ENCODE assay signal across 8 cellular contexts in the genomic region with DNA sequence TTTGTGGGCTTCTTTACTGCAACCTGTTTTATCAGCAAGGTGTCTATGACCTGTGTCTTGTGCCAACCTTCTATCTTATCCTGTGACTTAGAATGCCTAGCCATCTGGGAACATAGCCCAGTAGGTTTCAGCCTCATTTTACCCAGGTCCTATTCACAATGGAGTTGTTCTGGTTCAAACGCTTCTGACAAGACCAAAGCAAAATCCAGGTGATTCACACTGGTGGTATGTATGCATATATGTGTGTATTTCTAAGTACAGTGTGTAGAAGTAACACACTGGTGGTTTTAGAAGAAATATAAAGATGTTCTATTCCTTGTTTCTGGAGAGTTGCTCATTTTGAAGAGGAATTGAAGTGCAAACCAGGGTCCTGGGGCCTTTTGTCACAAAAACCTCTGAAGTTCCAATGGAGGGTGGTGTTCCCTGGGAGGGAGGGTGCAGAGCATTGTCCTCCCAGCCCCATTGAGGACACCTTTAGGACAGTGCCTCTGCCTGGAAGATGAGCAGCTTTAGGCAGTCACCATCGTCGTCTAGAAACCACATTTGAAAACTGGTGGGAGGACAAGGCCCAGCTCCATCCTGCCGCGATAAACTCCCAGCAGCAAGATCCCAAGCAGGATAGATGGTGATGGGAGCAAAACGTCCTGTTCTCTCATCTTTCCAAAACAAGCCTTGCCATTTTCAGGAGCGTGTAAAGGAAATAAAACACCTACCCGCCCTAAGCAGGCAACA.
DNase-seq lines count a peak whose midpoint lies in the region; ATAC-seq and TF ChIP-seq lines count a peak whose summit lies in the region.

No MANE protein-coding gene starts in this region.

- peaks cover 16% of the 10 kb centered on the region; the same call in 1 of the 2 replicates for H3F3A ChIP-seq in GM23248 (ENCODE audit: insufficient read depth)

- peaks cover 13% of the 10 kb centered on the region; the same call in 1 of the 2 replicates for H3K79me2 ChIP-seq in GM23248 (ENCODE audit: insufficient read depth)

- peak overlapping the region; percentile 86 for H3K4me2 ChIP-seq in GM23248 (ENCODE audit: unreplicated experiment)

- H3K9me3 ChIP-seq in GM23248 (ENCODE audit: low read depth), result no peaks in the 10 kb centered on the region

- H3K36me3 ChIP-seq in GM23248 (ENCODE audit: low read depth), result peaks cover 5% of the 10 kb centered on the region; the same call in 1 of the 2 replicates

- no peaks in the 10 kb centered on the region for H3K27me3 ChIP-seq in GM23248 (replicated peaks; ENCODE audit: insufficient read depth)

- H3K4me3 Mint-ChIP-seq in activated CD8-positive, alpha-beta T cell treated with anti-CD3 and anti-CD28 coated beads for 36 hours, result peak overlapping the region; percentile 66
- no peak overlapping the region for H3K4me3 Mint-ChIP-seq in activated T-cell treated with anti-CD3 and anti-CD28 coated beads, Interleukin-2, amount 50 U/mL, for 24 hours

- in situ Hi-C loops in GM23248 (cut with MboI), result loop anchor here (25.0 kb wide), 2 partner anchors 195 to 945 kb away; a partner anchor contains a TSS

- intact Hi-C loops in activated CD8-positive, alpha-beta T cell treated with anti-CD3 and anti-CD28 coated beads for 36 hours (cut with micrococcal nuclease), result loop anchor here (5.0 kb wide), 1 partner anchor 195 kb away; no protein-coding TSS in a partner anchor
- intact Hi-C loops in left colon (cut with DNase I, micrococcal nuclease), result loop anchor here in 1 of 2 donors (10.0 kb wide), 2 partner anchors 198 to 588 kb away; no protein-coding TSS in a partner anchor

- peaks cover 21% of the 10 kb centered on the region for H3K4me1 ChIP-seq in GM23248 (ENCODE audit: insufficient read depth)

- peaks cover under 1% of the 10 kb centered on the region for H3K9me3 Mint-ChIP-seq in activated CD8-positive, alpha-beta T cell treated with anti-CD3 and anti-CD28 coated beads for 36 hours
- H3K9me3 Mint-ChIP-seq in activated T-cell treated with anti-CD3 and anti-CD28 coated beads, Interleukin-2, amount 50 U/mL, for 24 hours, result peaks cover 1% of the 10 kb centered on the region

- TF ChIP-seq CTCF in activated CD8-positive, alpha-beta T cell treated with anti-CD3 and anti-CD28 coated beads for 36 hours (IDR thresholded peaks at IDR 0.05), result no peak

- DNase-seq in GM23248, result peak; percentile 30
- DNase-seq in activated CD8-positive, alpha-beta T cell treated with anti-CD3 and anti-CD28 coated beads for 36 hours, result no peak
- DNase-seq in left colon, result no peak
- DNase-seq in SIG-M5 treated with dmso at 0.1 percent for 504 hours (lab: John Stamatoyannopoulos, UW; ENCODE audit: unreplicated experiment), result no peak
- DNase-seq in activated T-cell treated with anti-CD3 and anti-CD28 coated beads, Interleukin-2, amount 50 U/mL, for 24 hours, result no peak

- ATAC-seq in GM18498 (IDR thresholded peaks at IDR 0.05; ENCODE audit: unreplicated experiment) (peak; percentile 15), left colon (peak; percentile 7), GM18519 (IDR thresholded peaks at IDR 0.05; ENCODE audit: low FRiP score, unreplicated experiment) (no peak), HG03520 (IDR thresholded peaks at IDR 0.05; ENCODE audit: unreplicated experiment) (no peak)
- peak; percentile 18 for ATAC-seq in activated CD8-positive, alpha-beta T cell treated with anti-CD3 and anti-CD28 coated beads for 36 hours

- H3K4me1 Mint-ChIP-seq in activated CD8-positive, alpha-beta T cell treated with anti-CD3 and anti-CD28 coated beads for 36 hours (ENCODE audit: low read depth), result peaks cover 27% of the 10 kb centered on the region
- peaks cover 36% of the 10 kb centered on the region for H3K4me1 Mint-ChIP-seq in activated T-cell treated with anti-CD3 and anti-CD28 coated beads, Interleukin-2, amount 50 U/mL, for 24 hours (ENCODE audit: low read depth)

- CTCF ChIA-PET in activated CD8-positive, alpha-beta T cell treated with anti-CD3 and anti-CD28 coated beads for 36 hours (lab: Charles Lee), result interaction anchor here (0.7 to 2.3 kb wide), 39 partner anchors 9 to 589 kb away, joined by 3 to 23 read pairs (median 4); a partner anchor contains a TSS

- H3K27ac Mint-ChIP-seq in activated CD8-positive, alpha-beta T cell treated with anti-CD3 and anti-CD28 coated beads for 36 hours, result no peak overlapping the region
- H3K27ac Mint-ChIP-seq in activated T-cell treated with anti-CD3 and anti-CD28 coated beads, Interleukin-2, amount 50 U/mL, for 24 hours, result no peak overlapping the region

- peak overlapping the region; percentile 61 for H2AFZ ChIP-seq in GM23248

- H4K20me1 ChIP-seq in GM23248 (ENCODE audit: insufficient read depth), result no peaks in the 10 kb centered on the region

- 0 out of 2 replicates have a peak overlapping the region, but pooled peaks have one; percentile 73 for H3K9ac ChIP-seq in GM23248

- POLR2A ChIA-PET in activated CD8-positive, alpha-beta T cell treated with anti-CD3 and anti-CD28 coated beads for 36 hours (lab: Charles Lee), result interaction anchor here (1.1 to 1.8 kb wide), 3 partner anchors 15 to 207 kb away, joined by 3 to 5 read pairs (median 4); no protein-coding TSS in a partner anchor

- no peaks in the 10 kb centered on the region for H3K9me2 ChIP-seq in GM23248 (ENCODE audit: insufficient read depth)

- WGBS in GM23248 (ENCODE audit: low coverage in 1 of 2, low lambda C conversion rate in 2 of 2, missing lambda C conversion rate in 2 of 2), 2 experiments, result 27 to 28% methylated on average over 8 of the region's 8 CpGs

- no peak overlapping the region for H3K4me3 ChIP-seq in GM23248

- H3K36me3 Mint-ChIP-seq in activated CD8-positive, alpha-beta T cell treated with anti-CD3 and anti-CD28 coated beads for 36 hours (ENCODE audit: low read depth), result peaks cover 18% of the 10 kb centered on the region
- H3K36me3 Mint-ChIP-seq in activated T-cell treated with anti-CD3 and anti-CD28 coated beads, Interleukin-2, amount 50 U/mL, for 24 hours (ENCODE audit: low read depth), result peaks cover 25% of the 10 kb centered on the region

- no peaks in the 10 kb centered on the region for H3K27me3 Mint-ChIP-seq in activated CD8-positive, alpha-beta T cell treated with anti-CD3 and anti-CD28 coated beads for 36 hours
- H3K27me3 Mint-ChIP-seq in activated T-cell treated with anti-CD3 and anti-CD28 coated beads, Interleukin-2, amount 50 U/mL, for 24 hours, result no peaks in the 10 kb centered on the region

- no peak overlapping the region for H3K27ac ChIP-seq in GM23248

Comparison
In these comparisons a context has a peak if more than half of its experiments do, and no peak if none do; other contexts are left out.
1. ATAC-seq: peak in GM18498 (single experiment), activated CD8-positive, alpha-beta T cell treated with anti-CD3 and anti-CD28 coated beads for 36 hours (single experiment) and left colon (single experiment); none in GM18519 (single experiment) and HG03520 (single experiment).